In genomic region chr7:35797311-35797710, GRCh38 we compare ENCODE assay signal across 25 cellular contexts.
"Had no signal": no experiment of that assay in that cellular context is flagged by ENCODE, and none has a peak within 500 bp of the region (broad histone marks: within the 10 kb centered on the region; RNA-seq: fewer than 3 reads in every experiment).

No MANE protein-coding gene starts in this region.

- H2AFZ ChIP-seq: parathyroid adenoma had no signal

- H3K4me3 Mint-ChIP-seq: activated CD4-positive, alpha-beta T cell treated with anti-CD3 and anti-CD28 coated beads for 36 hours; activated naive CD8-positive, alpha-beta T cell treated with anti-CD3 and anti-CD28 coated beads for 36 hours; activated T-cell treated with anti-CD3 and anti-CD28 coated beads, Interleukin-2, amount 50 U/mL, for 24 hours; memory B cell; nephron progenitor cell; stimulated activated memory B cell treated with anti-CD40 and anti-IgM and Interleukin-4, amounts not matched to agents 10 μg/mL and 1 μg/mL and 100 μg/mL, for 72 hours; T-helper 1 cell treated with Interleukin-12 subunit alpha and Interleukin-12 subunit beta and Interleukin-4 antibody, amounts not matched to agents 30 μg/mL and 1 μg/mL, for 36 hours; WTC11 had no signal

- H3K27ac ChIP-seq: foreskin keratinocyte, parathyroid adenoma, stomach, thoracic aorta had no signal

- H3K9me3 ChIP-seq: stomach, thoracic aorta had no signal

- H3K27me3 Mint-ChIP-seq: activated CD4-positive, alpha-beta T cell treated with anti-CD3 and anti-CD28 coated beads for 36 hours; activated naive CD8-positive, alpha-beta T cell treated with anti-CD3 and anti-CD28 coated beads for 36 hours; activated T-cell treated with anti-CD3 and anti-CD28 coated beads, Interleukin-2, amount 50 U/mL, for 24 hours; memory B cell; stimulated activated memory B cell treated with anti-CD40 and anti-IgM and Interleukin-4, amounts not matched to agents 10 μg/mL and 1 μg/mL and 100 μg/mL, for 72 hours had no signal

- H3K36me3 ChIP-seq: stomach, thoracic aorta had no signal

- DNase-seq: activated CD4-positive, alpha-beta T cell treated with anti-CD3 and anti-CD28 coated beads for 36 hours; activated CD4-positive, alpha-beta T cell treated with anti-CD3 and anti-CD28 coated beads, Interleukin-2, amount 50 U/mL, for 4 hours; activated CD8-positive, alpha-beta memory T cell treated with anti-CD3 and anti-CD28 coated beads for 24 hours; activated CD8-positive, alpha-beta memory T cell treated with anti-CD3 and anti-CD28 coated beads, Interleukin-2, amount 50 U/mL, for 4 hours; activated naive CD4-positive, alpha-beta T cell; activated naive CD8-positive, alpha-beta T cell treated with anti-CD3 and anti-CD28 coated beads for 36 hours; activated T-cell treated with anti-CD3 and anti-CD28 coated beads, Interleukin-2, amount 50 U/mL, for 24 hours; dermis blood vessel endothelial cell; effector memory CD4-positive, alpha-beta T cell; foreskin keratinocyte; glutamatergic neuron; kidney glomerular epithelial cell; left ventricle myocardium superior; nephron progenitor cell; small intestine; stimulated activated CD4-positive, alpha-beta T cell treated with anti-CD3 and anti-CD28 coated beads, Interleukin-15, amount 100 ng/mL, for 24 hours; stomach; T1000 had no signal

- H3K36me3 Mint-ChIP-seq: WTC11 had no signal

- H3K9me3 Mint-ChIP-seq: activated naive CD8-positive, alpha-beta T cell treated with anti-CD3 and anti-CD28 coated beads for 36 hours; activated T-cell treated with anti-CD3 and anti-CD28 coated beads, Interleukin-2, amount 50 U/mL, for 24 hours; activated T-helper 2 cell treated with anti-CD3 and anti-CD28 coated beads, Interferon-gamma antibody, Interleukin-2, Interleukin-4, amounts not matched to agents 10 μg/mL and 5 μg/mL and 100 μg/mL, durations not matched to agents 14 hours and 24 hours and 36 hours; memory B cell; nephron progenitor cell; stimulated activated memory B cell treated with anti-CD40 and anti-IgM and Interleukin-4, amounts not matched to agents 10 μg/mL and 1 μg/mL and 100 μg/mL, for 72 hours; T-helper 1 cell treated with Interleukin-12 subunit alpha and Interleukin-12 subunit beta and Interleukin-4 antibody, amounts not matched to agents 30 μg/mL and 1 μg/mL, for 36 hours; WTC11 had no signal

- H3K79me2 ChIP-seq: parathyroid adenoma had no signal

- H3K4me3 ChIP-seq: stomach, thoracic aorta had no signal

- H3K4me1 ChIP-seq: foreskin keratinocyte, parathyroid adenoma had no signal

- H3K27ac Mint-ChIP-seq: activated CD4-positive, alpha-beta T cell treated with anti-CD3 and anti-CD28 coated beads for 36 hours; activated naive CD8-positive, alpha-beta T cell treated with anti-CD3 and anti-CD28 coated beads for 36 hours; activated T-cell treated with anti-CD3 and anti-CD28 coated beads, Interleukin-2, amount 50 U/mL, for 24 hours; activated T-helper 2 cell treated with anti-CD3 and anti-CD28 coated beads, Interferon-gamma antibody, Interleukin-2, Interleukin-4, amounts not matched to agents 10 μg/mL and 5 μg/mL and 100 μg/mL, durations not matched to agents 14 hours and 24 hours and 36 hours; memory B cell; nephron progenitor cell; stimulated activated memory B cell treated with anti-CD40 and anti-IgM and Interleukin-4, amounts not matched to agents 10 μg/mL and 1 μg/mL and 100 μg/mL, for 72 hours; T-helper 1 cell treated with Interleukin-12 subunit alpha and Interleukin-12 subunit beta and Interleukin-4 antibody, amounts not matched to agents 30 μg/mL and 1 μg/mL, for 36 hours; WTC11 had no signal

- H3K27me3 ChIP-seq: foreskin keratinocyte, stomach had no signal
